Comparison of ENCODE assay signal across 13 cellular contexts in the genomic region with DNA sequence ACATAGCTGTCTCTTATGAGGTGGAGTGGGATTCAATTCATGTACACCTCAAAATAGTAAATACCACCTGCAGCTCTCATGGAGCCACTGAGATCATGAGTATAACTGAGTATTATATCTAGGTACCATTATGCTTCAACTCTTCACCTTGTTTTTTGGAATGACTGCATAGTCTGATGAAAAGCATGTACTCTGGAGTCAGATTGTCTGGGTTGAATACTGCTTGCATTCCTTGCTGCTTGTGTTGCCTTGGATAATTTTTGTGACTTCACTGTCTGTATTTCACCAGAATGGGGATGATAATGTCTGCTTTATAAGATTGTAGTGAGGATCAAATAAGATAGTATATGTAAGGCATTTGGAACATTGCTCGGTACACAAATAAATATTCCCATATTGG. TPM values are rescaled to one million over a fixed set of nuclear protein-coding genes. Genes with fewer than 3 reads are reported as not detected.
A peak's percentile ranks its signal among the peaks of the same experiment; 100 is the strongest.
DNase-seq lines count a peak whose midpoint lies in the region; ATAC-seq, FAIRE-seq and TF ChIP-seq lines count a peak whose summit lies in the region.
"Had no signal": no experiment of that assay in that cellular context is flagged by ENCODE, and none has a peak within 500 bp of the region (broad histone marks: within the 10 kb centered on the region; RNA-seq: fewer than 3 reads in every experiment).

No MANE protein-coding gene starts in this region.

- H3K4me3 ChIP-seq in ACC112 (ENCODE audit: low read depth, low read length) = no peak overlapping the region
- H3K4me3 ChIP-seq in prostate gland = no peak overlapping the region
- H3K4me3 ChIP-seq in neural progenitor cell = no peak overlapping the region

- H3K27me3 Mint-ChIP-seq in effector memory CD8-positive, alpha-beta T cell = no peaks in the 10 kb centered on the region
- peaks cover 6% of the 10 kb centered on the region for H3K27me3 Mint-ChIP-seq in neural progenitor cell (ENCODE audit: insufficient read depth, low read depth)

- peak; percentile 28 for FAIRE-seq in GM12891 (lab: Jason Lieb, UNC)
- FAIRE-seq: bronchial epithelial cell had no signal

- DNase-seq in GM12891 (ENCODE audit: insufficient read length, low spot score) (no peak), prostate gland (ENCODE audit: low spot score) (no peak), neural progenitor cell (ENCODE audit: low spot score) (no peak)
- DNase-seq in effector memory CD8-positive, alpha-beta T cell = no peak
- DNase-seq: activated T-cell treated with anti-CD3 and anti-CD28 coated beads, Interleukin-2, amount 50 U/mL, for 1 hour; NCI-H446 treated with DMSO at 0.1 percent for 48 hours; stimulated activated CD8-positive, alpha-beta memory T cell treated with anti-CD3 and anti-CD28 coated beads, Interleukin-4, amount 100 ng/mL, for 48 hours had no signal

- no peak overlapping the region for H2AFZ ChIP-seq in ACC112 (ENCODE audit: low read length, unreplicated experiment)
- no peak overlapping the region for H2AFZ ChIP-seq in neural progenitor cell (replicated peaks)

- H3K27me3 ChIP-seq in ACC112 (ENCODE audit: insufficient read depth, low read length) (no peaks in the 10 kb centered on the region), prostate gland (replicated peaks; ENCODE audit: insufficient read depth) (no peaks in the 10 kb centered on the region), neural progenitor cell (no peaks in the 10 kb centered on the region)

- TF ChIP-seq POLR2A in GM12891 (IDR thresholded peaks at IDR 0.05; ENCODE audit: low read depth, low read length) (no peak), prostate gland (IDR thresholded peaks at IDR 0.05) (no peak)

- H3K9me3 ChIP-seq in prostate gland (no peaks in the 10 kb centered on the region), neural progenitor cell (ENCODE audit: low read depth) (no peaks in the 10 kb centered on the region)

- peaks cover 59 to 92% of the 10 kb centered on the region in 2 donors for H3K4me1 Mint-ChIP-seq in effector memory CD8-positive, alpha-beta T cell (ENCODE audit: low read depth in 2 of 2)
- peaks cover 11% of the 10 kb centered on the region for H3K4me1 Mint-ChIP-seq in neural progenitor cell

- no peak overlapping the region for H3K9ac ChIP-seq in neural progenitor cell

- H3K79me2 ChIP-seq in ACC112 (ENCODE audit: control insufficient read depth, insufficient read depth, low read length, unreplicated experiment) (peaks cover 9% of the 10 kb centered on the region), neural progenitor cell (ENCODE audit: low read depth) (no peaks in the 10 kb centered on the region)

- no peak overlapping the region for H3K4me3 Mint-ChIP-seq in effector memory CD8-positive, alpha-beta T cell
- no peak overlapping the region for H3K4me3 Mint-ChIP-seq in neural progenitor cell
- H3K4me3 Mint-ChIP-seq: CD14-positive monocyte had no signal

- H3K36me3 ChIP-seq in ACC112 (ENCODE audit: insufficient read depth, low read length) (no peaks in the 10 kb centered on the region), prostate gland (no peaks in the 10 kb centered on the region), neural progenitor cell (no peaks in the 10 kb centered on the region)

- peak overlapping the region; percentile 47 for H3K27ac ChIP-seq in ACC112 (ENCODE audit: low read depth, low read length)
- H3K27ac ChIP-seq in prostate gland = peak overlapping the region; percentile 49 to 57
- H3K27ac ChIP-seq in neural progenitor cell = no peak overlapping the region

- peak overlapping the region; percentile 39 to 57 for H3K27ac Mint-ChIP-seq in effector memory CD8-positive, alpha-beta T cell
- H3K27ac Mint-ChIP-seq in neural progenitor cell = no peak overlapping the region

- H3F3A ChIP-seq in neural progenitor cell (ENCODE audit: low read depth) = no peaks in the 10 kb centered on the region

- TF ChIP-seq CTCF in prostate gland (IDR thresholded peaks at IDR 0.05) (no peak), neural progenitor cell (IDR thresholded peaks at IDR 0.05) (no peak)

- no peak for ATAC-seq in effector memory CD8-positive, alpha-beta T cell (replicated peaks)
- no peak for ATAC-seq in HG02678 (IDR thresholded peaks at IDR 0.05; ENCODE audit: unreplicated experiment)
- ATAC-seq in HG02981 (IDR thresholded peaks at IDR 0.05; ENCODE audit: unreplicated experiment) = no peak
- no peak for ATAC-seq in GM18873 (IDR thresholded peaks at IDR 0.05; ENCODE audit: low FRiP score, unreplicated experiment)

- H4K20me1 ChIP-seq in neural progenitor cell (ENCODE audit: low read depth) = no peaks in the 10 kb centered on the region

- intact Hi-C loops in prostate gland (cut with DNase I) = no loop called here

- WGBS in prostate gland = 43% methylated on average over 1 of the region's 1 CpG

- peaks cover 31% of the 10 kb centered on the region for H3K4me1 ChIP-seq in ACC112 (ENCODE audit: control insufficient read depth, insufficient read depth, low read length, unreplicated experiment)
- peaks cover 23% of the 10 kb centered on the region for H3K4me1 ChIP-seq in prostate gland (replicated peaks)
- H3K4me1 ChIP-seq in neural progenitor cell = peaks cover 28% of the 10 kb centered on the region

- no peak overlapping the region for H3K4me2 ChIP-seq in neural progenitor cell

- peaks cover 28% of the 10 kb centered on the region for H3K36me3 Mint-ChIP-seq in effector memory CD8-positive, alpha-beta T cell (ENCODE audit: insufficient read depth)
- H3K36me3 Mint-ChIP-seq in neural progenitor cell = peaks cover 3% of the 10 kb centered on the region

- no peaks in the 10 kb centered on the region for H3K9me3 Mint-ChIP-seq in effector memory CD8-positive, alpha-beta T cell
- peaks cover 2% of the 10 kb centered on the region for H3K9me3 Mint-ChIP-seq in neural progenitor cell
- H3K9me3 Mint-ChIP-seq: CD14-positive monocyte had no signal

TF ChIP-seq in GM12891, 5 proteins besides CTCF, POLR2A, EP300 and RAD21:
- no peak for TF ChIP-seq POLR2AphosphoS5 (IDR thresholded peaks at IDR 0.05; ENCODE audit: low read depth, low read length)
- no peak for TF ChIP-seq SPI1 (IDR thresholded peaks at IDR 0.05; ENCODE audit: low read depth, low read length)
- TF ChIP-seq POU2F2 (IDR thresholded peaks at IDR 0.05; ENCODE audit: low read depth, low read length) = no peak
- TF ChIP-seq TAF1 (IDR thresholded peaks at IDR 0.05; ENCODE audit: low read depth, low read length) = no peak
- TF ChIP-seq PAX5 (IDR thresholded peaks at IDR 0.05; ENCODE audit: insufficient read depth, low read length, severe bottlenecking) = no peak
TF ChIP-seq in GM12891: peak in this region for 0.

RNA-seq across cellular contexts. Expression of gene SUSD6, which starts 54.2 kb away (rescaled TPM):
- 24.1 TPM for polyA plus RNA-seq in GM12891 (2012; ENCODE audit: low read depth, missing spikeins)
- 10 to 100 TPM; 41.1 to 52.3 TPM for total RNA-seq in prostate gland
- 6.3 and 9.2 TPM in 2 replicates for total RNA-seq in neural progenitor cell (ENCODE audit: low replicate concordance)
